8 cellular contexts compared by ENCODE assay signal in genomic region chr4:139175647-139176298, GRCh38. TPM values are rescaled to one million over a fixed set of nuclear protein-coding genes. Genes with fewer than 3 reads are reported as not detected.
DNase-seq lines count a peak whose midpoint lies in the region; ATAC-seq and TF ChIP-seq lines count a peak whose summit lies in the region.

No MANE protein-coding gene starts in this region.

- peak overlapping the region; percentile 71 for H3K14ac ChIP-seq in IMR-90 (replicated peaks; ENCODE audit: low read depth, low read length)

- no peaks in the 10 kb centered on the region for H3K9me3 ChIP-seq in IMR-90 (ENCODE audit: control insufficient read depth, insufficient read depth, low read length)
- H3K9me3 ChIP-seq in iPS DF 6.9 (ENCODE audit: control insufficient read depth, insufficient read depth, low read length) = no peaks in the 10 kb centered on the region

- no peaks in the 10 kb centered on the region for H3K36me3 Mint-ChIP-seq in activated T-helper 2 cell treated with anti-CD3 and anti-CD28 coated beads, Interferon-gamma antibody, Interleukin-2, Interleukin-4, amounts not matched to agents 10 μg/mL and 5 μg/mL and 100 μg/mL, durations not matched to agents 14 hours and 24 hours and 36 hours (ENCODE audit: low read depth)

- peak overlapping the region; percentile 59 for H3K4ac ChIP-seq in IMR-90 (ENCODE audit: low read depth, low read length)

- H3K79me1 ChIP-seq in IMR-90 (ENCODE audit: low read depth in 1 of 2, low read length in 2 of 2) = peaks cover 18 to 37% of the 10 kb centered on the region in 2 experiments

- ATAC-seq in IMR-90 (ENCODE audit: low read depth) = peak; percentile 1
- ATAC-seq in GM18519 (IDR thresholded peaks at IDR 0.05; ENCODE audit: low FRiP score, unreplicated experiment) = no peak
- no peak for ATAC-seq in GM21786 (IDR thresholded peaks at IDR 0.05; ENCODE audit: unreplicated experiment)

- peak overlapping the region; percentile 52 for H2AK5ac ChIP-seq in IMR-90 (ENCODE audit: low read depth, low read length)

- no peak for TF ChIP-seq POLR2A in IMR-90 (IDR thresholded peaks at IDR 0.05; ENCODE audit: low read depth, low read length)

- peak overlapping the region; percentile 90 for H3K4me3 Mint-ChIP-seq in activated T-helper 2 cell treated with anti-CD3 and anti-CD28 coated beads, Interferon-gamma antibody, Interleukin-2, Interleukin-4, amounts not matched to agents 10 μg/mL and 5 μg/mL and 100 μg/mL, durations not matched to agents 14 hours and 24 hours and 36 hours (ENCODE audit: low read depth)

- peak overlapping the region; percentile 68 for H3K9ac ChIP-seq in IMR-90 (ENCODE audit: low read depth, low read length)

- H3K27ac ChIP-seq in IMR-90 (ENCODE audit: insufficient read depth, low read length) = peak overlapping the region; percentile 61
- H3K27ac ChIP-seq in iPS DF 6.9 (ENCODE audit: low read length) = no peak overlapping the region
- peak overlapping the region in 20 of 21 experiments; percentile 90 to 100 (median 98) for H3K27ac ChIP-seq in skin epidermis

- no peak overlapping the region for H2BK5ac ChIP-seq in IMR-90 (ENCODE audit: low read depth, low read length, poor library complexity, severe bottlenecking)

- no peak overlapping the region; a peak in 1 of 4 replicates for H4K8ac ChIP-seq in IMR-90 (ENCODE audit: low read depth in 2 of 2, low read length in 2 of 2)

- dilution Hi-C loops in IMR-90 (cut with HindIII; ENCODE audit: low sequenced_read_pairs, unreplicated experiment) = no loop called here

- no peak overlapping the region for H4K5ac ChIP-seq in IMR-90 (ENCODE audit: low read depth, low read length)

- POLR2A ChIA-PET in IMR-90 (lab: Charles Lee; ENCODE audit: unreplicated experiment) = interaction anchor here (0.8 kb wide), 1 partner anchor 99 kb away, joined by 3 read pairs; no protein-coding TSS in a partner anchor

- intact Hi-C loops in IMR-90 (cut with micrococcal nuclease) = loop anchor here (2.0 to 5.0 kb wide), 5 partner anchors 77 to 277 kb away; partner anchors contain the start of genes MGARP and RAB33B
- intact Hi-C loops in activated T-helper 2 cell treated with anti-CD3 and anti-CD28 coated beads, Interferon-gamma antibody, Interleukin-2, Interleukin-4, amounts not matched to agents 10 μg/mL and 5 μg/mL and 100 μg/mL, durations not matched to agents 14 hours and 24 hours and 36 hours (cut with micrococcal nuclease) = loop anchor here (1.0 to 10.0 kb wide), 6 partner anchors 77 to 1197 kb away; partner anchors contain the start of genes SCOC and SLC7A11

- peak overlapping the region; percentile 82 for H3K23ac ChIP-seq in IMR-90 (ENCODE audit: low read depth, low read length)

- peaks cover 22% of the 10 kb centered on the region for H3K27me3 Mint-ChIP-seq in activated T-helper 2 cell treated with anti-CD3 and anti-CD28 coated beads, Interferon-gamma antibody, Interleukin-2, Interleukin-4, amounts not matched to agents 10 μg/mL and 5 μg/mL and 100 μg/mL, durations not matched to agents 14 hours and 24 hours and 36 hours (ENCODE audit: low read depth)

- H2AK9ac ChIP-seq in IMR-90 (replicated peaks; ENCODE audit: low read depth, low read length, poor library complexity) = peak overlapping the region; percentile 73

- peaks cover 28% of the 10 kb centered on the region for H3K4me1 Mint-ChIP-seq in activated T-helper 2 cell treated with anti-CD3 and anti-CD28 coated beads, Interferon-gamma antibody, Interleukin-2, Interleukin-4, amounts not matched to agents 10 μg/mL and 5 μg/mL and 100 μg/mL, durations not matched to agents 14 hours and 24 hours and 36 hours (ENCODE audit: low read depth)

- no peaks in the 10 kb centered on the region for H3K9me3 Mint-ChIP-seq in activated T-helper 2 cell treated with anti-CD3 and anti-CD28 coated beads, Interferon-gamma antibody, Interleukin-2, Interleukin-4, amounts not matched to agents 10 μg/mL and 5 μg/mL and 100 μg/mL, durations not matched to agents 14 hours and 24 hours and 36 hours

- H4K91ac ChIP-seq in IMR-90 (ENCODE audit: insufficient read depth, low read depth, low read length) = no peak overlapping the region; the same call in 1 of the 2 replicates

- H2AFZ ChIP-seq in IMR-90 (replicated peaks; ENCODE audit: low read length, poor library complexity) = peak overlapping the region; percentile 94

- H3K36me3 ChIP-seq in IMR-90 (ENCODE audit: control insufficient read depth, insufficient read depth, low read length) = no peaks in the 10 kb centered on the region
- H3K36me3 ChIP-seq in iPS DF 6.9 (ENCODE audit: control insufficient read depth, insufficient read depth, low read length) = no peaks in the 10 kb centered on the region

- peak overlapping the region; percentile 27; the same call in 1 of the 2 replicates for H3K56ac ChIP-seq in IMR-90 (ENCODE audit: extremely low read depth, insufficient read depth, low read length)

- no peaks in the 10 kb centered on the region for H3K9me1 ChIP-seq in IMR-90 (ENCODE audit: insufficient read depth, low read length)

- H3K27me3 ChIP-seq in IMR-90 (ENCODE audit: control insufficient read depth, insufficient read depth, low read length) = no peaks in the 10 kb centered on the region
- no peaks in the 10 kb centered on the region for H3K27me3 ChIP-seq in iPS DF 6.9 (ENCODE audit: control insufficient read depth, insufficient read depth, low read length)

- no peak overlapping the region for H2BK120ac ChIP-seq in IMR-90 (ENCODE audit: low read depth, low read length)

- in situ Hi-C loops in IMR-90 (cut with MboI; ENCODE audit: low sequenced_read_pairs) = no loop called here

- peaks cover 29% of the 10 kb centered on the region for H4K20me1 ChIP-seq in IMR-90 (ENCODE audit: insufficient read depth, low read length)

- H2BK15ac ChIP-seq in IMR-90 (ENCODE audit: low read depth, low read length) = no peak overlapping the region

- peak overlapping the region; percentile 40; the same call in 1 of the 2 replicates for H3K18ac ChIP-seq in IMR-90 (ENCODE audit: low read depth, low read length)

- 1% methylated on average over 13 of the region's 26 CpGs; no CpG with 5 or more reads in 1 of the 2 experiments for WGBS in IMR-90 (ENCODE audit: extremely low coverage in 2 of 2, insufficient read length in 1 of 2), 2 experiments
- no CpG with 5 or more reads among the region's 26 CpGs for WGBS in iPS DF 6.9 (ENCODE audit: insufficient coverage, insufficient read length)

- CTCF ChIA-PET in IMR-90 (lab: Yijun Ruan, JAX) = interaction anchor here (1.2 kb wide), 1 partner anchor 75 kb away, joined by 3 read pairs; no protein-coding TSS in a partner anchor

- peak overlapping the region; percentile 88 for H3K4me3 ChIP-seq in IMR-90 (ENCODE audit: insufficient read depth, low read depth, low read length)
- peak overlapping the region; percentile 95 for H3K4me3 ChIP-seq in iPS DF 6.9 (ENCODE audit: low read length)
- H3K4me3 ChIP-seq in skin epidermis = peak overlapping the region; percentile 51 to 98 (median 92)

- no TSS peak for BruUV-seq in IMR-90 (replicated peaks; lab: Mats Ljungman, UMichigan)

- no peak overlapping the region for H2BK20ac ChIP-seq in IMR-90 (ENCODE audit: low read depth, low read length)

- H3K4me2 ChIP-seq in IMR-90 (ENCODE audit: low read depth, low read length) = peak overlapping the region; percentile 73

- no peak for TF ChIP-seq CTCF in IMR-90 (conservative IDR thresholded peaks at IDR 0.05; ENCODE audit: low read depth, low read length)

- peak overlapping the region; percentile 69 for H3K27ac Mint-ChIP-seq in activated T-helper 2 cell treated with anti-CD3 and anti-CD28 coated beads, Interferon-gamma antibody, Interleukin-2, Interleukin-4, amounts not matched to agents 10 μg/mL and 5 μg/mL and 100 μg/mL, durations not matched to agents 14 hours and 24 hours and 36 hours

- TF ChIP-seq RAD21 in IMR-90 (IDR thresholded peaks at IDR 0.05; ENCODE audit: low read length) = no peak

- DNase-seq in DMS114 treated with DMSO at 0.1 percent for 48 hours (lab: John Stamatoyannopoulos, UW; ENCODE audit: unreplicated experiment) = peak; percentile 25
- peak; percentile 41 for DNase-seq in IMR-90
- no peak for DNase-seq in activated T-helper 2 cell treated with anti-CD3 and anti-CD28 coated beads, Interferon-gamma antibody, Interleukin-2, Interleukin-4, amounts not matched to agents 10 μg/mL and 5 μg/mL and 100 μg/mL, durations not matched to agents 14 hours and 24 hours and 36 hours (ENCODE audit: low spot score)
- DNase-seq in iPS DF 6.9 (ENCODE audit: low read depth, low spot score) = no peak
- no peak for DNase-seq in glomerular visceral epithelial cell (ENCODE audit: extremely low spot score)

- H3K4me1 ChIP-seq in IMR-90 (ENCODE audit: control insufficient read depth, insufficient read depth, low read length) (peaks cover 7% of the 10 kb centered on the region; the same call in 1 of the 2 replicates), iPS DF 6.9 (ENCODE audit: control insufficient read depth, insufficient read depth, low read length) (no peaks in the 10 kb centered on the region; the same call in 1 of the 2 replicates)

TF ChIP-seq in IMR-90, 13 proteins besides CTCF, POLR2A, EP300 and RAD21:
- TF ChIP-seq ELK1 (IDR thresholded peaks at IDR 0.05; ENCODE audit: borderline replicate concordance, low read depth, low read length) (no peak), CEBPB (IDR thresholded peaks at IDR 0.05; ENCODE audit: low read depth, low read length) (no peak), CHD1 (IDR thresholded peaks at IDR 0.05; ENCODE audit: low read depth, low read length) (peak; percentile 17; the same call in 1 of the 2 replicates), BHLHE40 (IDR thresholded peaks at IDR 0.05; ENCODE audit: low read depth, low read length) (no peak), RFX5 (IDR thresholded peaks at IDR 0.05; ENCODE audit: low read depth, low read length) (no peak), MXI1 (IDR thresholded peaks at IDR 0.05; ENCODE audit: borderline replicate concordance, low read depth, low read length) (0 out of 2 replicates have a peak, but pooled peaks have one; percentile 26)

RNA-seq across cellular contexts. Expression of gene ELF2, which starts 1.2 kb away (rescaled TPM):
- 37.8 and 42.3 TPM in 2 replicates for total RNA-seq in IMR-90 (2012; rRNA removed)
- 13.7 and 14.5 TPM in 2 replicates for polyA plus RNA-seq in IMR-90 (2012; rRNA removed)
- 5.0 TPM in 2 replicates for polyA plus RNA-seq in IMR-90 (2012; cell fraction: cytosol; rRNA removed)
- 7.6 and 32.0 TPM in 2 replicates for polyA plus RNA-seq in IMR-90 (2012; cell fraction: nucleus; rRNA removed; ENCODE audit: low replicate concordance)
- 30.5 and 31.2 TPM in 2 replicates for total RNA-seq in activated T-helper 2 cell treated with anti-CD3 and anti-CD28 coated beads, Interferon-gamma antibody, Interleukin-2, Interleukin-4, amounts not matched to agents 10 μg/mL and 5 μg/mL and 100 μg/mL, durations not matched to agents 14 hours and 24 hours and 36 hours

Comparison
In these comparisons a context has a peak if more than half of its experiments do, and no peak if none do; other contexts are left out.
1. DNase-seq: peak in DMS114 treated with DMSO at 0.1 percent for 48 hours (single experiment) and IMR-90 (single experiment); none in activated T-helper 2 cell treated with anti-CD3 and anti-CD28 coated beads, Interferon-gamma antibody, Interleukin-2, Interleukin-4, amounts not matched to agents 10 μg/mL and 5 μg/mL and 100 μg/mL, durations not matched to agents 14 hours and 24 hours and 36 hours (single experiment), iPS DF 6.9 (single experiment) and glomerular visceral epithelial cell (single experiment).
2. Peak in every context shown above with its lines, with median percentiles within 50 percentile points of each other: H3K4me3 ChIP-seq.